8 cellular contexts compared by ENCODE assay signal in the genomic region with DNA sequence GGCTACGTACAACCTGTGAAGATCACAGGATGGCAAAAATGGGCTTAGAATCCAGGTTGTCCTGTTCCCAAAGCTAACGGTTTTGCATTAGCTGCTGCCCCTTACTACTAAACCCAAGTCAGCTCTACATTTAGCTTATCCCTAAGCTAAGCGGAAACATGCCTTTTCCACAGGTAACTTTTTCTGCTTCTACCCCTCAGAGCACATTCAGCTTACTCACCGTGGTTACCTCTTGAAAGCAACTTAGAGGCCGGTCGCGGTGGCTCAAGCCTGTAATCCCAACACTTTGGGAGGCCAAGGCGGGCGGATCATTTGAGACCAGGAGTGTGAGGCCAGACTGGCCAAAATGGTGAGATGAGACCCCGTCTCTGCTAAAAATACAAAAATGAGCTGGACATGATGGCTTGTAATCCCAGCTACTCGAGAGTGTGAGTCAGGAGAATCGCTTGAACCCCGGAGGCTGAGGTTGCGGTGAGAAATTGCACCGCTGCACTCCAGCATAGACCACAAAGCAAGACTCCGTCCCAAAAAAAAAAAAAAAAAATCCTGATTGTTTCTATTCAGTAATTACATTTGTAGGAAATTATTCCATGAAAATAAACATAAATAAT. TPM values are rescaled to one million over a fixed set of nuclear protein-coding genes. Genes with fewer than 3 reads are reported as not detected.
DNase-seq lines count a peak whose midpoint lies in the region; ATAC-seq, FAIRE-seq and TF ChIP-seq lines count a peak whose summit lies in the region.

No MANE protein-coding gene starts in this region.

- peak overlapping the region; percentile 96 to 100 for H4K8ac ChIP-seq in IMR-90 (ENCODE audit: low read depth in 2 of 2, low read length in 2 of 2)

- H3K4me1 ChIP-seq in BLaER1 (peaks cover 23% of the 10 kb centered on the region), IMR-90 (ENCODE audit: control insufficient read depth, insufficient read depth, low read length) (peaks cover 4% of the 10 kb centered on the region), astrocyte (ENCODE audit: insufficient read depth, low read length) (peaks cover 7% of the 10 kb centered on the region), liver (ENCODE audit: control insufficient read depth in 4 of 4, insufficient read depth in 4 of 4, low read length in 3 of 4) (peaks cover 2 to 21% (median 9%) of the 10 kb centered on the region in 4 donors), tibial artery (peaks cover 0 to 22% (median 17%) of the 10 kb centered on the region in 4 donors)

- H3K23ac ChIP-seq in IMR-90 (ENCODE audit: low read depth, low read length): peak overlapping the region; percentile 60

- H3K4me3 Mint-ChIP-seq in astrocyte (ENCODE audit: unreplicated experiment): peak overlapping the region; percentile 94

- H3K9ac ChIP-seq in BLaER1 (peak overlapping the region; percentile 81), IMR-90 (ENCODE audit: low read depth, low read length) (peak overlapping the region; percentile 87), astrocyte (ENCODE audit: low read length) (peak overlapping the region; percentile 83), liver (ENCODE audit: low read depth in 1 of 2, low read length in 2 of 2) (peak overlapping the region; percentile 52 to 92)

- H2BK5ac ChIP-seq in IMR-90 (ENCODE audit: low read depth, low read length, poor library complexity, severe bottlenecking): peak overlapping the region; percentile 88

- peaks cover 2% of the 10 kb centered on the region for H3K36me3 Mint-ChIP-seq in astrocyte (ENCODE audit: low read depth, unreplicated experiment)

- peak overlapping the region; percentile 85 for H3K14ac ChIP-seq in IMR-90 (replicated peaks; ENCODE audit: low read depth, low read length)

- H3K27ac Mint-ChIP-seq in astrocyte (ENCODE audit: unreplicated experiment): peak overlapping the region; percentile 96

- ATAC-seq in IMR-90 (ENCODE audit: low read depth): no peak

- intact Hi-C loops in IMR-90 (cut with micrococcal nuclease): no loop called here
- intact Hi-C loops in tibial artery (cut with DNase I; ENCODE audit: low total_unique reads): no loop called here

- POLR2A ChIA-PET in IMR-90 (lab: Charles Lee; ENCODE audit: unreplicated experiment): no interaction called here

- 55% methylated on average over 8 of the region's 16 CpGs; no CpG with 5 or more reads in 1 of the 2 experiments for WGBS in IMR-90 (ENCODE audit: extremely low coverage in 2 of 2, insufficient read length in 1 of 2), 2 experiments
- 63% methylated on average over 16 of the region's 16 CpGs for WGBS in liver

- peaks cover 40% of the 10 kb centered on the region for H3K79me2 ChIP-seq in astrocyte (ENCODE audit: insufficient read depth, low read length)

- peaks cover 13 to 35% of the 10 kb centered on the region in 2 experiments; a peak in 2 of 4 replicates for H3K79me1 ChIP-seq in IMR-90 (ENCODE audit: low read depth in 1 of 2, low read length in 2 of 2)

- H4K91ac ChIP-seq in IMR-90 (ENCODE audit: insufficient read depth, low read depth, low read length): peak overlapping the region; percentile 89

- peak; percentile 4 for DNase-seq in IMR-90
- peak; percentile 57 for DNase-seq in astrocyte (ENCODE audit: low read depth)
- DNase-seq in tibial artery: no peak
- DNase-seq in midbrain (lab: John Stamatoyannopoulos, UW): no peak
- no peak for DNase-seq in NCI-H2196 treated with DMSO at 0.1 percent for 48 hours (lab: John Stamatoyannopoulos, UW; ENCODE audit: unreplicated experiment)
- DNase-seq in dermis blood vessel endothelial cell: no peak

- peak overlapping the region; percentile 35 for H2BK20ac ChIP-seq in IMR-90 (ENCODE audit: low read depth, low read length)

- peak overlapping the region; percentile 89 for H3K18ac ChIP-seq in IMR-90 (ENCODE audit: low read depth, low read length)

- peak overlapping the region; percentile 99 for H4K5ac ChIP-seq in IMR-90 (ENCODE audit: low read depth, low read length)

- BruUV-seq in IMR-90 (replicated peaks; lab: Mats Ljungman, UMichigan): no TSS peak

- in situ Hi-C loops in IMR-90 (cut with MboI; ENCODE audit: low sequenced_read_pairs): no loop called here

- H3K4me3 ChIP-seq in BLaER1 (peak overlapping the region; percentile 87), IMR-90 (ENCODE audit: insufficient read depth, low read depth, low read length) (peak overlapping the region; percentile 46), astrocyte (ENCODE audit: insufficient read depth, low read depth, low read length) (peak overlapping the region; percentile 53), liver (ENCODE audit: low read depth in 1 of 3, low read length in 3 of 3) (peak overlapping the region; percentile 37 to 78 (median 73)), tibial artery (peak overlapping the region; percentile 97)

- peaks cover 13% of the 10 kb centered on the region for H3K9me1 ChIP-seq in IMR-90 (ENCODE audit: insufficient read depth, low read length)

- H3K27me3 Mint-ChIP-seq in astrocyte (ENCODE audit: low read depth, unreplicated experiment): no peaks in the 10 kb centered on the region

- TF ChIP-seq CTCF in IMR-90 (conservative IDR thresholded peaks at IDR 0.05; ENCODE audit: low read depth, low read length) (no peak), astrocyte (IDR thresholded peaks at IDR 0.05; ENCODE audit: insufficient read depth, low read depth, low read length) (peak; percentile 0), liver (IDR thresholded peaks at IDR 0.05; ENCODE audit: low read depth, low read length, missing input control) (no peak), tibial artery (IDR thresholded peaks at IDR 0.05) (no peak)

- dilution Hi-C loops in IMR-90 (cut with HindIII; ENCODE audit: low sequenced_read_pairs, unreplicated experiment): no loop called here

- H3K36me3 ChIP-seq in BLaER1 (0 out of 2 replicates have a peak, but pooled peaks cover 6% of the 10 kb centered on the region), IMR-90 (ENCODE audit: control insufficient read depth, insufficient read depth, low read length) (no peaks in the 10 kb centered on the region; the same call in 1 of the 2 replicates), astrocyte (ENCODE audit: insufficient read depth, low read length) (no peaks in the 10 kb centered on the region), liver (ENCODE audit: control insufficient read depth in 4 of 4, insufficient read depth in 3 of 4, low read depth in 1 of 4, low read length in 3 of 4) (no peaks in the 10 kb centered on the region), tibial artery (no peaks in the 10 kb centered on the region)

- CTCF ChIA-PET in IMR-90 (lab: Yijun Ruan, JAX): interaction anchor here (1.5 kb wide), 1 partner anchor 26 kb away, joined by 5 read pairs; no protein-coding TSS in a partner anchor

- peak overlapping the region; percentile 80; the same call in 2 of the 3 replicates for H2BK15ac ChIP-seq in IMR-90 (ENCODE audit: low read depth, low read length)

- H3K9me3 Mint-ChIP-seq in astrocyte (ENCODE audit: unreplicated experiment): no peaks in the 10 kb centered on the region

- TF ChIP-seq POLR2A in IMR-90 (IDR thresholded peaks at IDR 0.05; ENCODE audit: low read depth, low read length): no peak

- peaks cover 33% of the 10 kb centered on the region; the same call in 1 of the 2 replicates for H4K20me1 ChIP-seq in BLaER1
- H4K20me1 ChIP-seq in IMR-90 (ENCODE audit: insufficient read depth, low read length): peaks cover 18% of the 10 kb centered on the region; the same call in 1 of the 2 replicates
- peaks cover 24% of the 10 kb centered on the region for H4K20me1 ChIP-seq in astrocyte (ENCODE audit: insufficient read depth, low read length)

- H3K9me3 ChIP-seq in BLaER1 (no peaks in the 10 kb centered on the region), IMR-90 (ENCODE audit: control insufficient read depth, insufficient read depth, low read length) (no peaks in the 10 kb centered on the region), astrocyte (ENCODE audit: insufficient read depth, low read depth, low read length) (no peaks in the 10 kb centered on the region), liver (ENCODE audit: control insufficient read depth in 4 of 4, low read length in 3 of 4) (no peaks in the 10 kb centered on the region), tibial artery (no peaks in the 10 kb centered on the region)

- H2BK120ac ChIP-seq in IMR-90 (ENCODE audit: low read depth, low read length): peak overlapping the region; percentile 73

- H3K56ac ChIP-seq in IMR-90 (ENCODE audit: extremely low read depth, insufficient read depth, low read length): peak overlapping the region; percentile 84

- H3K4ac ChIP-seq in IMR-90 (ENCODE audit: low read depth, low read length): peak overlapping the region; percentile 86

- H3K4me1 Mint-ChIP-seq in astrocyte (ENCODE audit: low read depth, unreplicated experiment): peaks cover 11% of the 10 kb centered on the region

- H2AFZ ChIP-seq in IMR-90 (replicated peaks; ENCODE audit: low read length, poor library complexity) (peak overlapping the region; percentile 86), astrocyte (ENCODE audit: low read depth, low read length) (peak overlapping the region; percentile 83)

- FAIRE-seq in astrocyte (lab: Jason Lieb, UNC): no peak

- H3K27ac ChIP-seq in BLaER1 (peak overlapping the region; percentile 92), IMR-90 (ENCODE audit: insufficient read depth, low read length) (peak overlapping the region; percentile 83), astrocyte (ENCODE audit: low read depth, low read length) (peak overlapping the region; percentile 93), liver (ENCODE audit: low read depth in 1 of 2, low read length in 2 of 2) (peak overlapping the region; percentile 85 to 92), tibial artery (peak overlapping the region; percentile 80 to 84)

- H3K27me3 ChIP-seq in BLaER1 (peaks cover 9% of the 10 kb centered on the region), IMR-90 (ENCODE audit: control insufficient read depth, insufficient read depth, low read length) (no peaks in the 10 kb centered on the region), astrocyte (ENCODE audit: insufficient read depth, low read length) (no peaks in the 10 kb centered on the region), liver (ENCODE audit: control insufficient read depth in 4 of 4, insufficient read depth in 4 of 4, low read length in 3 of 4) (no peaks in the 10 kb centered on the region), tibial artery (peaks cover 0 to 8% of the 10 kb centered on the region in 2 donors)

- no peak for TF ChIP-seq RAD21 in IMR-90 (IDR thresholded peaks at IDR 0.05; ENCODE audit: low read length)
- no peak for TF ChIP-seq RAD21 in liver (IDR thresholded peaks at IDR 0.05)

- H2AK9ac ChIP-seq in IMR-90 (replicated peaks; ENCODE audit: low read depth, low read length, poor library complexity): peak overlapping the region; percentile 88

- H3K4me2 ChIP-seq in BLaER1 (peak overlapping the region; percentile 90), IMR-90 (ENCODE audit: low read depth, low read length) (peak overlapping the region; percentile 92), astrocyte (ENCODE audit: low read length) (peak overlapping the region; percentile 83)

- H2AK5ac ChIP-seq in IMR-90 (ENCODE audit: low read depth, low read length): peak overlapping the region; percentile 93

RNA-seq across cellular contexts. Expression of a gene that starts 0.8 kb away (rescaled TPM):
- total RNA-seq in IMR-90 (2012; rRNA removed): 20.8 and 36.7 TPM in 2 replicates
- 20.8 and 21.5 TPM in 2 replicates for polyA plus RNA-seq in IMR-90 (2012; rRNA removed)
- 5.3 and 16.1 TPM in 2 replicates for polyA plus RNA-seq in IMR-90 (2012; cell fraction: cytosol; rRNA removed)
- 23.5 and 44.3 TPM in 2 replicates for polyA plus RNA-seq in IMR-90 (2012; cell fraction: nucleus; rRNA removed; ENCODE audit: low replicate concordance)
- 43.6 and 43.8 TPM in 2 replicates for total RNA-seq in astrocyte
- total RNA-seq in liver: 10 to 100 TPM; 31.3 to 52.0 TPM
- polyA plus RNA-seq in liver: 10 to 100 TPM; 11.8 to 15.3 TPM
- total RNA-seq in dermis blood vessel endothelial cell: 33.8 and 48.2 TPM in 2 replicates

RNA-seq across cellular contexts. Expression of a gene that starts 50.0 kb away (rescaled TPM):
- total RNA-seq in IMR-90 (2012; rRNA removed) (182 and 192 TPM in 2 replicates), astrocyte (147 and 156 TPM in 2 replicates), liver (10 to 100 TPM; 23.9 to 45.8 TPM), dermis blood vessel endothelial cell (146 and 195 TPM in 2 replicates)
- polyA plus RNA-seq in IMR-90 (2012; rRNA removed) (175 and 179 TPM in 2 replicates), liver (10 to 100 TPM in 1 of 2 donors, 1 to 10 TPM in 1; 7.9 to 12.5 TPM)
- polyA plus RNA-seq in IMR-90 (2012; cell fraction: cytosol; rRNA removed): 105 and 110 TPM in 2 replicates
- polyA plus RNA-seq in IMR-90 (2012; cell fraction: nucleus; rRNA removed; ENCODE audit: low replicate concordance): 162 and 172 TPM in 2 replicates

Comparison
In these comparisons a context has a peak if more than half of its experiments do, and no peak if none do; other contexts are left out.
1. H3K4me3 ChIP-seq: peak in every context shown above with its lines; median percentile 97 in tibial artery; 87 in BLaER1; 73 in liver; 53 in astrocyte; 46 in IMR-90.
2. DNase-seq: peak in IMR-90 (single experiment) and astrocyte (single experiment); none in tibial artery (0 of 2), midbrain (single experiment), NCI-H2196 treated with DMSO at 0.1 percent for 48 hours (single experiment) and dermis blood vessel endothelial cell (single experiment).
3. Peak in every context shown above with its lines, with median percentiles within 50 percentile points of each other: H3K27ac ChIP-seq, H3K4me2 ChIP-seq and H3K9ac ChIP-seq.